In the genomic region with DNA sequence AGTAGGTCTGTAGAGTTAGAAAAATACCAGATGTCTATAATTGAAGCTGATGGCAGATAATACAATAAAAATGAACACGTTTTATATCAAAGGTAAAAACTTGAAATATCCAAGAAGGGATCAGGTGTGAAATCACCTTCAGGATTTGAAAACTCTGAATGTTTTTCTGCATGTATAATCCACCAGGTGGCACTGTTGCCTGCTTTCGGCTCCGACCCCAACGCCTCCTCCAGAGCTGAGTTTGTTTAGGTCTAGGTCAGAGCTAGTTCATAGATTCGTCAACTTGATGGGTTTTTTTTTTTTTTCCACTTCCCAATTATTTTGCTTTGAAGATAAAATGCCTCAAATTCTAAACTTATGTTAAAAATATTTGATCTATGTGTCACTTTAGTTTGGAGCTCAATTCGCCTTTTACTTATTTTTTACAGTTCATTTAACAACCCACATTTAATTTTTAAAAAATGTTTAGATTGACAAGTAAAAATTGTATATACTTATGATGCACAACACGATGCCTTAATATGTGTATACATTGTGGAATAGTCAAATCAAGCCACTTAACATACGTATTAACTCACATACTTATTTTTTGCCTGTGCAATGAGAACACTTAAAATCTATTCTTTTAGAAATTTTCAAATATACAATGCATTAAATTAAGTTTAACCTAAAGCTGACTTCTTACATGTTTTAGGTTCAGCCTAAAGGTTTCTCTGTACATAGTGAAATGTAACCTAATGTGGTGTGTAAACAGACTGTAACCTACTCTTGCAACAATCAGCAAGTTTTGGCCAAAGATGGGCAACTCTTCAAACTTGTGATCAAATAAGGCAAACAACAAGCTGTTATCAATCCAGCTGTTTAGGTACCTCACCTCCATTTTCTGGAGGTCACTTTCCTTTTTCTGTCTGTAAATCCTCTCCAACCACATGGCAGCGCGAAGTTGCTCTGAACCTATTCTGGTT, we compare ENCODE assay signal across 8 cellular contexts. TPM values are rescaled to one million over a fixed set of nuclear protein-coding genes. Genes with fewer than 3 reads are reported as not detected.
DNase-seq lines count a peak whose midpoint lies in the region; ATAC-seq, FAIRE-seq and TF ChIP-seq lines count a peak whose summit lies in the region.

No MANE protein-coding gene starts in this region.

- FAIRE-seq in HTR-8/SVneo (lab: Jason Lieb, UNC), result peak; percentile 51

- 39% methylated on average over 10 of the region's 10 CpGs for WGBS in testis, 2 donors

- DNase-seq in HTR-8/SVneo (ENCODE audit: insufficient read length, low spot score) (peak; percentile 63), Peyer's patch (peak in 2 of 3 donors; percentile 46 to 81), fibroblast of pulmonary artery (ENCODE audit: low read depth) (peak; percentile 59), nucleus accumbens (lab: John Stamatoyannopoulos, UW) (peak in 43 of 56 donors; percentile 1 to 81 (median 26)), testis (peak; percentile 75)
- DNase-seq in activated T-helper 1 cell treated with anti-CD3 and anti-CD28 coated beads, Interleukin-2, amount 50 U/mL, for 16 hours (ENCODE audit: low read depth in 1 of 2, low spot score in 1 of 2), result peak; percentile 9 to 22

- intact Hi-C loops in testis (cut with DNase I; ENCODE audit: low total_unique reads), result no loop called here

- no peaks in the 10 kb centered on the region for H3K4me1 ChIP-seq in Peyer's patch
- H3K4me1 ChIP-seq in testis, result no peaks in the 10 kb centered on the region

- H3K27me3 ChIP-seq in Peyer's patch (no peaks in the 10 kb centered on the region), testis (no peaks in the 10 kb centered on the region)

- TF ChIP-seq CTCF in GM12872 (IDR thresholded peaks at IDR 0.05; ENCODE audit: insufficient read depth, low read depth, low read length), result peak; percentile 62
- peak; percentile 38 to 81 (median 78) for TF ChIP-seq CTCF in Peyer's patch (IDR thresholded peaks at IDR 0.05)
- peak; percentile 76 for TF ChIP-seq CTCF in fibroblast of pulmonary artery (IDR thresholded peaks at IDR 0.05; ENCODE audit: low read length, missing control alignments)
- TF ChIP-seq CTCF in testis (IDR thresholded peaks at IDR 0.05), result peak; percentile 74 to 84 (median 79)

- H3K36me3 ChIP-seq in Peyer's patch (no peaks in the 10 kb centered on the region), testis (ENCODE audit: low read depth, missing control alignments) (no peaks in the 10 kb centered on the region)

- peaks cover 0 to 7% (median 3%) of the 10 kb centered on the region in 4 donors for H3K9me3 ChIP-seq in Peyer's patch
- H3K9me3 ChIP-seq in testis, result no peaks in the 10 kb centered on the region

- no peak overlapping the region for H3K27ac ChIP-seq in Peyer's patch
- no peak overlapping the region for H3K27ac ChIP-seq in testis

- TF ChIP-seq POLR2A in Peyer's patch (IDR thresholded peaks at IDR 0.05) (no peak), testis (IDR thresholded peaks at IDR 0.05) (no peak)

- no peak overlapping the region for H3K4me3 ChIP-seq in Peyer's patch
- no peak overlapping the region for H3K4me3 ChIP-seq in fibroblast of pulmonary artery (replicated peaks; ENCODE audit: low read depth, low read length)
- H3K4me3 ChIP-seq in testis, result no peak overlapping the region

- no peak for ATAC-seq in HG03439 (IDR thresholded peaks at IDR 0.05; ENCODE audit: unreplicated experiment)

RNA-seq across cellular contexts. Expression of a gene that starts 39.4 kb away (rescaled TPM):
- total RNA-seq in Peyer's patch, result 10 to 100 TPM in 3 of 4 donors, 1 to 10 TPM in 1; 4.1 to 22.6 (median 14.1) TPM
- total RNA-seq in testis, result 10 to 100 TPM; 21.1 to 23.1 TPM
- 13.0 TPM for polyA plus RNA-seq in testis (ENCODE audit: insufficient read depth, low read depth, low replicate concordance)

Comparison
In these comparisons a context has a peak if more than half of its experiments do, and no peak if none do; other contexts are left out.
1. DNase-seq: peak in every context shown above with its lines; median percentile 75 in testis; 64 in Peyer's patch; 63 in HTR-8/SVneo; 59 in fibroblast of pulmonary artery; 26 in nucleus accumbens; 16 in activated T-helper 1 cell treated with anti-CD3 and anti-CD28 coated beads, Interleukin-2, amount 50 U/mL, for 16 hours.